Comparison of ENCODE assay signal across 17 cellular contexts in the genomic region with DNA sequence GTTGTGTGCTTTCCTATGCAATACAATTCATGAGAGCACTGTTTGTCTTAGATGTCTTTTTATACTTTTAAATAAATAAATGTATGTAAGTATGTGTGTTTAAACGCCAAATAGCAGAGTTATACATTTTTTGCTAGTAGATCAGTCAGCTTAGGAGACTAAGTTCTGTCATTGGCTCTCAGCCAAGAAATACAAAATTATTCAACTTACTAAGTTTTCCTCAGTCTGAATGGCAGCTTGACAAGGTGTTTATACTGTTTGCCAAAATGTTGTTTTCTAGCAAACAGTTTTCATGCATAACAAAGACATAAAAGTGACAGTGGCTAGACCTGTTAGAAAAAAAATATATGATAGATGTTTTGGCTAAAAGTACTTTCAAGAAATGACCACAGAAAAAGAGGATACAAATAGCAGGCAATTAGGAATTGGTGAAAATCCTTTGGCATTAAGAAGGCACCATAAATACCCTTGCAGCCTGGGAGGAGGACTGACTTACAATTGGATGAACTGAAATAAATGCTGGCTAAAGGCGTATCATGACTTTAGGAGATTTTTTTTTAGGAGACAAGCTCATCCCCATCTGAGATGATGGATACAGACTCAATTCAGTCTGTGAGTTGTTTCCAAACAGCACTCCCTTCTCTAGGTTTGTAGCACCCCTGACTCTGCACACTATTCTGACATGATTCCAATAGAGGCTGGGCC. TPM values are rescaled to one million over a fixed set of nuclear protein-coding genes. Genes with fewer than 3 reads are reported as not detected.
A peak's percentile ranks its signal among the peaks of the same experiment; 100 is the strongest.
DNase-seq lines count a peak whose midpoint lies in the region; ATAC-seq and TF ChIP-seq lines count a peak whose summit lies in the region.
"Had no signal": no experiment of that assay in that cellular context is flagged by ENCODE, and none has a peak within 500 bp of the region (broad histone marks: within the 10 kb centered on the region; RNA-seq: fewer than 3 reads in every experiment).

No MANE protein-coding gene starts in this region.

- ATAC-seq in right cardiac atrium = no peak
- no peak for ATAC-seq in GM21576 (IDR thresholded peaks at IDR 0.05; ENCODE audit: unreplicated experiment)
- no peak for ATAC-seq in HG03439 (IDR thresholded peaks at IDR 0.05; ENCODE audit: unreplicated experiment)
- ATAC-seq: A549 had no signal

- H3K4me1 ChIP-seq in right cardiac atrium (ENCODE audit: control insufficient read depth, insufficient read depth, low read length) = no peaks in the 10 kb centered on the region
- H3K4me1 ChIP-seq: A549, HAP-1 had no signal

- TF ChIP-seq CTCF in choroid plexus epithelial cell (conservative IDR thresholded peaks at IDR 0.05; ENCODE audit: low read depth, low read length) = no peak
- no peak for TF ChIP-seq CTCF in GM13977 (IDR thresholded peaks at IDR 0.05; ENCODE audit: extremely low read depth, insufficient read depth, missing control alignments)

- intact Hi-C loops in right cardiac atrium (cut with DNase I) = no loop called here

- H3K4me3 ChIP-seq in choroid plexus epithelial cell (ENCODE audit: low read depth, low read length) = no peak overlapping the region
- no peak overlapping the region for H3K4me3 ChIP-seq in right cardiac atrium (ENCODE audit: low read length)
- H3K4me3 ChIP-seq: A549, HAP-1, Peyer's patch had no signal

- H3K27ac ChIP-seq in right cardiac atrium (ENCODE audit: low read length) = no peak overlapping the region
- H3K27ac ChIP-seq: A549, Peyer's patch had no signal

- H3K9me3 ChIP-seq in right cardiac atrium (ENCODE audit: control insufficient read depth, low read length) = no peaks in the 10 kb centered on the region
- H3K9me3 ChIP-seq: A549, HAP-1, Peyer's patch had no signal

- 75% methylated on average over 2 of the region's 2 CpGs for WGBS in right cardiac atrium

- in situ Hi-C loops in GM13977 (cut with MboI; ENCODE audit: low pct_unique_long_range_greater_than_20kb, low sequenced_read_pairs, unreplicated experiment) = no loop called here

- DNase-seq in EL (peak; percentile 24), NCI-H446 treated with DMSO at 0.1 percent for 48 hours (lab: John Stamatoyannopoulos, UW) (peak; percentile 37), choroid plexus epithelial cell (ENCODE audit: low read depth) (peak; percentile 60), lung microvascular endothelial cell (ENCODE audit: low read depth in 2 of 2) (peak; percentile 29 to 61), right cardiac atrium (no peak), GM13977 (ENCODE audit: low spot score) (no peak)
- DNase-seq: COR-L47, GDM1, NCI-H1436, NCI-H2029 treated with DMSO at 0.1 percent for 48 hours, NCI-H510A treated with DMSO at 0.1 percent for 48 hours, Peyer's patch, SHP77 treated with DMSO at 0.1 percent for 48 hours had no signal

- no peaks in the 10 kb centered on the region for H3K27me3 ChIP-seq in right cardiac atrium (ENCODE audit: control insufficient read depth, insufficient read depth)
- H3K27me3 ChIP-seq: Peyer's patch had no signal

RNA-seq across cellular contexts. Expression of gene TICAM2, which starts 7.8 kb away (rescaled TPM):
- total RNA-seq in lung microvascular endothelial cell = 0.20 and 0.22 TPM in 2 replicates
- 1 to 10 TPM; 3.2 to 4.3 (median 3.7) TPM for total RNA-seq in right cardiac atrium
- polyA plus RNA-seq in right cardiac atrium = 1.5 TPM

RNA-seq across cellular contexts. Expression of gene TMED7, which starts 31.3 kb away (rescaled TPM):
- total RNA-seq in lung microvascular endothelial cell (60.1 and 89.7 TPM in 2 replicates), right cardiac atrium (100 to 1,000 TPM in 1 of 4 donors, 10 to 100 TPM in 3; 74.0 to 111 (median 83.2) TPM)
- 38.9 TPM for polyA plus RNA-seq in right cardiac atrium

RNA-seq across cellular contexts. Expression of gene FEM1C, which starts 49.9 kb away (rescaled TPM):
- total RNA-seq in lung microvascular endothelial cell = 9.8 and 11.7 TPM in 2 replicates
- total RNA-seq in right cardiac atrium = 10 to 100 TPM; 19.3 to 29.5 (median 22.1) TPM
- 8.4 TPM for polyA plus RNA-seq in right cardiac atrium

Comparison
In these comparisons a context has a peak if more than half of its experiments do, and no peak if none do; other contexts are left out.
1. DNase-seq: peak in EL (single experiment), NCI-H446 treated with DMSO at 0.1 percent for 48 hours (single experiment), choroid plexus epithelial cell (single experiment) and lung microvascular endothelial cell (2 of 2); none in right cardiac atrium (0 of 3) and GM13977 (single experiment).